Comparison of ENCODE assay signal across 9 cellular contexts in the genomic region with DNA sequence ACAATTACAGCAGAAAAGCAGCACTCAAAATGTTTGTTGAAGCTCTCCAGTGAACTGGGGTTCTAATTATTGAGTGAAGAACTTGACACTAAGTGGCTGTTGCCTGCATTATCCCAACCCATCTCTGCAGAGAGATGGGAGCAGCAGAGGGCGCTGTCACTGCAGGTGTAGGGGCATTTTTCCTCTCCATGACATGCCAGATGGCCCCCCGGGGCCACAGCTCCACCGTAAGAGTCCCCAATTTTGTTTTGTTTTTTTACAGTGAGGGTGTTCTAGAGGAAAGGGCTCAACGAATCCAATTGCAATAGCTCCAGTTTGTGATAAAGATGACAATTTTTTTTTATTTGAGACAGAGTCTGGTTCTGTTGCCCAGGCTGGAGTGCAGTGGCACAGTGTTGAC. TPM values are rescaled to one million over a fixed set of nuclear protein-coding genes. Genes with fewer than 3 reads are reported as not detected.
A peak's percentile ranks its signal among the peaks of the same experiment; 100 is the strongest.
DNase-seq lines count a peak whose midpoint lies in the region; ATAC-seq and TF ChIP-seq lines count a peak whose summit lies in the region.
"Had no signal": no experiment of that assay in that cellular context is flagged by ENCODE, and none has a peak within 500 bp of the region (broad histone marks: within the 10 kb centered on the region; RNA-seq: fewer than 3 reads in every experiment).

No MANE protein-coding gene starts in this region.

- BruUV-seq in Panc1 (replicated peaks; lab: Mats Ljungman, UMichigan), result no TSS peak

- ATAC-seq in HG02884 (IDR thresholded peaks at IDR 0.05; ENCODE audit: unreplicated experiment), result peak; percentile 31
- no peak for ATAC-seq in Panc1
- ATAC-seq in HG02588 (IDR thresholded peaks at IDR 0.05; ENCODE audit: unreplicated experiment), result no peak
- ATAC-seq: left colon had no signal

- H2AFZ ChIP-seq in parathyroid adenoma, result no peak overlapping the region

- peaks cover 12% of the 10 kb centered on the region for H3K4me1 ChIP-seq in Panc1 (ENCODE audit: control insufficient read depth, insufficient read depth, low read length)
- peaks cover 52% of the 10 kb centered on the region for H3K4me1 ChIP-seq in parathyroid adenoma

- CTCF ChIA-PET in Panc1 (lab: Charles Lee), result interaction anchor here (1.2 kb wide), 1 partner anchor 29 kb away, joined by 3 read pairs; no protein-coding TSS in a partner anchor

- POLR2A ChIA-PET in Panc1 (lab: Charles Lee), result interaction anchor here (0.7 kb wide), 1 partner anchor 16 kb away, joined by 3 read pairs; no protein-coding TSS in a partner anchor

- peak; percentile 81 for TF ChIP-seq CTCF in Panc1 (IDR thresholded peaks at IDR 0.05)
- TF ChIP-seq CTCF in parathyroid adenoma (IDR thresholded peaks at IDR 0.05), result peak; percentile 65

- intact Hi-C loops in Panc1 (cut with micrococcal nuclease; ENCODE audit: unreplicated experiment), result no loop called here

- H3K36me3 ChIP-seq in Panc1 (ENCODE audit: control insufficient read depth, insufficient read depth, low read length) (no peaks in the 10 kb centered on the region), parathyroid adenoma (ENCODE audit: control insufficient read depth, insufficient read depth, low read length) (no peaks in the 10 kb centered on the region), MG63 (peaks cover 17% of the 10 kb centered on the region)

- H3K27me3 ChIP-seq in Panc1 (ENCODE audit: control insufficient read depth, insufficient read depth, low read length) (0 out of 2 replicates have a peak, but pooled peaks cover 2% of the 10 kb centered on the region), parathyroid adenoma (ENCODE audit: control insufficient read depth, insufficient read depth, low read length) (no peaks in the 10 kb centered on the region), MG63 (no peaks in the 10 kb centered on the region)

- peaks cover 16% of the 10 kb centered on the region for H3K79me2 ChIP-seq in parathyroid adenoma

- in situ Hi-C loops in G401 (cut with HindIII; ENCODE audit: low sequenced_read_pairs), result no loop called here
- in situ Hi-C loops in Panc1 (cut with HindIII; ENCODE audit: low pct_unique_long_range_greater_than_20kb, low sequenced_read_pairs), result no loop called here
- in situ Hi-C loops in T47D (cut with HindIII; ENCODE audit: low pct_unique_long_range_greater_than_20kb, low sequenced_read_pairs), result no loop called here

- DNase-seq in G401 (ENCODE audit: low spot score), result peak; percentile 11
- DNase-seq in Panc1 (ENCODE audit: low read depth, low spot score), result no peak
- DNase-seq in T47D (ENCODE audit: low read depth in 1 of 2, low spot score in 1 of 2), result peak; percentile 13 to 43
- DNase-seq in MG63, result no peak
- DNase-seq in CD1c-positive myeloid dendritic cell (ENCODE audit: extremely low spot score), result no peak

- H3K4me2 ChIP-seq in parathyroid adenoma (ENCODE audit: low read length), result no peak overlapping the region

- H3K9me3 ChIP-seq in Panc1 (ENCODE audit: control insufficient read depth, insufficient read depth, low read depth, low read length) (no peaks in the 10 kb centered on the region), parathyroid adenoma (ENCODE audit: control insufficient read depth, low read length) (no peaks in the 10 kb centered on the region), MG63 (no peaks in the 10 kb centered on the region)

- no peak overlapping the region for H3K4me3 ChIP-seq in Panc1 (ENCODE audit: low read depth in 2 of 2, low read length in 2 of 2)
- no peak overlapping the region for H3K4me3 ChIP-seq in parathyroid adenoma (ENCODE audit: low read depth, low read length)
- no peak overlapping the region for H3K4me3 ChIP-seq in MG63

- no peak overlapping the region for H3K27ac ChIP-seq in Panc1 (ENCODE audit: low read length)
- peak overlapping the region; percentile 99 for H3K27ac ChIP-seq in parathyroid adenoma

- H3K9ac ChIP-seq in parathyroid adenoma, result no peak overlapping the region

RNA-seq across cellular contexts. Expression of a gene that starts 1.9 kb away (rescaled TPM):
- 54.2 and 54.7 TPM in 2 replicates for total RNA-seq in G401 (2014; rRNA removed; shearing (Covaris generic))
- total RNA-seq in Panc1 (2021; ENCODE audit: unreplicated experiment), result 68.1 TPM
- 42.9 TPM for polyA plus RNA-seq in Panc1 (2012; ENCODE audit: insufficient read length)
- 45.9 and 69.0 TPM in 2 replicates for total RNA-seq in MG63 (2014; rRNA removed; shearing (Covaris generic); ENCODE audit: low replicate concordance)

Comparison
In these comparisons a context has a peak if more than half of its experiments do, and no peak if none do; other contexts are left out.
1. DNase-seq: peak in G401 (single experiment) and T47D (2 of 2); none in Panc1 (single experiment), MG63 (single experiment) and CD1c-positive myeloid dendritic cell (single experiment).